Comparison of ENCODE assay signal across 13 cellular contexts in genomic region chr17:48198950-48199541, GRCh38.
DNase-seq lines count a peak whose midpoint lies in the region; ATAC-seq, FAIRE-seq and TF ChIP-seq lines count a peak whose summit lies in the region.
"Had no signal": no experiment of that assay in that cellular context is flagged by ENCODE, and none has a peak within 500 bp of the region (broad histone marks: within the 10 kb centered on the region; RNA-seq: fewer than 3 reads in every experiment).

No MANE protein-coding gene starts in this region.

- H3K27me3 ChIP-seq in K562 (ENCODE audit: control insufficient read depth in 2 of 2, insufficient read depth in 2 of 2, low read length in 2 of 2) (peaks cover 0 to 18% of the 10 kb centered on the region in 2 experiments; a peak in 2 of 5 replicates), parathyroid adenoma (ENCODE audit: control insufficient read depth, insufficient read depth, low read length) (no peaks in the 10 kb centered on the region)

- H3K9me3 ChIP-seq in K562 (replicated peaks; ENCODE audit: control insufficient read depth, insufficient read depth, low read depth, low read length) (no peaks in the 10 kb centered on the region), parathyroid adenoma (ENCODE audit: control insufficient read depth, low read length) (no peaks in the 10 kb centered on the region)

- intact Hi-C loops in K562 (cut with micrococcal nuclease), result no loop called here
- intact Hi-C loops in posterior vena cava (cut with DNase I), result no loop called here

- no peak overlapping the region for H3K4me3 Mint-ChIP-seq in type B pancreatic cell
- H3K4me3 Mint-ChIP-seq: activated CD4-positive, alpha-beta memory T cell treated with anti-CD3 and anti-CD28 coated beads for 36 hours; IgD-negative memory B cell had no signal

- no peaks in the 10 kb centered on the region for H3K9me1 ChIP-seq in K562 (ENCODE audit: control insufficient read depth, insufficient read depth, low read length)

- H2AFZ ChIP-seq in K562 (ENCODE audit: low read depth, low read length) (peak overlapping the region; percentile 25), parathyroid adenoma (no peak overlapping the region)

- H3K4me1 ChIP-seq in K562 (replicated peaks in 1 of 2; ENCODE audit: control insufficient read depth in 2 of 2, insufficient read depth in 2 of 2, low read length in 2 of 2), result peaks cover 0 to 5% of the 10 kb centered on the region in 2 experiments; a peak in 1 of 5 replicates
- no peaks in the 10 kb centered on the region for H3K4me1 ChIP-seq in parathyroid adenoma

- no peak for ATAC-seq in K562

- H3K79me2 ChIP-seq in K562 (ENCODE audit: control insufficient read depth, insufficient read depth, low read length) (no peaks in the 10 kb centered on the region), parathyroid adenoma (no peaks in the 10 kb centered on the region)

- FAIRE-seq in K562 (lab: Jason Lieb, UNC), result no peak
- FAIRE-seq: A204.1 had no signal

- H3K36me3 Mint-ChIP-seq in type B pancreatic cell, result no peaks in the 10 kb centered on the region
- H3K36me3 Mint-ChIP-seq: IgD-negative memory B cell had no signal

- no peak for TF ChIP-seq CTCF in K562 (IDR thresholded peaks at IDR 0.05 in 2 of 3, conservative IDR thresholded peaks at IDR 0.05 in 1 of 3; ENCODE audit: insufficient read depth in 2 of 3, low read depth in 1 of 3, low read length in 3 of 3)
- no peak for TF ChIP-seq CTCF in parathyroid adenoma (IDR thresholded peaks at IDR 0.05)
- no peak for TF ChIP-seq CTCF in type B pancreatic cell (conservative IDR thresholded peaks at IDR 0.05)

- H3K9ac ChIP-seq in K562 (ENCODE audit: insufficient read depth in 1 of 2, low read depth in 2 of 2, low read length in 2 of 2) (no peak overlapping the region), parathyroid adenoma (no peak overlapping the region)

- WGBS in K562 (ENCODE audit: insufficient coverage, low coverage, missing lambda C conversion rate), result 0% methylated on average over 6 of the region's 6 CpGs

- TF ChIP-seq RAD21 in K562 (CRISPR knock-in tag; conservative IDR thresholded peaks at IDR 0.05 in 1 of 2, IDR thresholded peaks at IDR 0.05 in 1 of 2), result no peak

- H3K36me3 ChIP-seq in K562 (ENCODE audit: control insufficient read depth, insufficient read depth, low read length) (no peaks in the 10 kb centered on the region), parathyroid adenoma (ENCODE audit: control insufficient read depth, insufficient read depth, low read length) (no peaks in the 10 kb centered on the region)

- CTCF ChIA-PET in K562 (lab: Yijun Ruan, JAX; ENCODE audit: low intra/inter-chr PET ratio), result no interaction called here

- no peak overlapping the region for H3K4me3 ChIP-seq in K562
- peak overlapping the region; percentile 0 for H3K4me3 ChIP-seq in parathyroid adenoma (ENCODE audit: low read depth, low read length)
- H3K4me3 ChIP-seq: SK-N-MC had no signal

- no peaks in the 10 kb centered on the region for H3K9me3 Mint-ChIP-seq in type B pancreatic cell
- H3K9me3 Mint-ChIP-seq: activated CD4-positive, alpha-beta memory T cell treated with anti-CD3 and anti-CD28 coated beads for 36 hours; IgD-negative memory B cell had no signal

- no peaks in the 10 kb centered on the region for H4K20me1 ChIP-seq in K562 (replicated peaks; ENCODE audit: control insufficient read depth, insufficient read depth, low read length)

- H3K4me1 Mint-ChIP-seq in type B pancreatic cell (ENCODE audit: unreplicated experiment), result peaks cover 7% of the 10 kb centered on the region

- in situ Hi-C loops in K562 (cut with MboI), result no loop called here

- BruUV-seq in K562 (replicated peaks; lab: Mats Ljungman, UMichigan), result no TSS peak

- no peak overlapping the region for H3K27ac ChIP-seq in K562 (ENCODE audit: extremely low read depth, low read depth, low read length)
- no peak overlapping the region for H3K27ac ChIP-seq in parathyroid adenoma
- H3K27ac ChIP-seq: SK-N-MC had no signal

- H3K27me3 Mint-ChIP-seq in type B pancreatic cell, result peaks cover 62% of the 10 kb centered on the region
- H3K27me3 Mint-ChIP-seq: activated CD4-positive, alpha-beta memory T cell treated with anti-CD3 and anti-CD28 coated beads for 36 hours had no signal

- no peak overlapping the region for H3K27ac Mint-ChIP-seq in type B pancreatic cell
- H3K27ac Mint-ChIP-seq: activated CD4-positive, alpha-beta memory T cell treated with anti-CD3 and anti-CD28 coated beads for 36 hours; IgD-negative memory B cell had no signal

- POLR2A ChIA-PET in K562 (lab: Yijun Ruan, JAX), result no interaction called here

- no peak for TF ChIP-seq EP300 in K562 (IDR thresholded peaks at IDR 0.05; ENCODE audit: low read length)

- DNase-seq in NCI-H187 treated with DMSO at 0.1 percent for 48 hours (lab: John Stamatoyannopoulos, UW) (peak; percentile 62), NCI-H187 (lab: John Stamatoyannopoulos, UW) (no peak), NCI-H2029 (lab: John Stamatoyannopoulos, UW) (peak; percentile 51), K562 (ENCODE audit: extremely low read depth in 1 of 4, low spot score in 3 of 4) (no peak), type B pancreatic cell (ENCODE audit: extremely low spot score, unreplicated experiment) (no peak), posterior vena cava (ENCODE audit: low spot score) (no peak), hypothalamus (lab: John Stamatoyannopoulos, UW) (no peak)
- DNase-seq: activated CD4-positive, alpha-beta memory T cell treated with anti-CD3 and anti-CD28 coated beads for 36 hours; NCI-H2227 treated with DMSO at 0.1 percent for 48 hours had no signal

- H3K4me2 ChIP-seq in K562 (ENCODE audit: insufficient read depth, low read length), result no peak overlapping the region
- H3K4me2 ChIP-seq in parathyroid adenoma (ENCODE audit: low read length), result peak overlapping the region; percentile 29

- TF ChIP-seq POLR2A in K562 (conservative IDR thresholded peaks at IDR 0.05), result no peak

TF ChIP-seq in K562, 482 proteins besides CTCF, POLR2A, EP300 and RAD21 (continues in another document):
- peak; percentile 44; the same call in 1 of the 2 replicates for TF ChIP-seq ATF7 (IDR thresholded peaks at IDR 0.05)
- TF ChIP-seq AFF1 (IDR thresholded peaks at IDR 0.05; ENCODE audit: low read depth in 1 of 2, partially characterized antibody in 2 of 2), result no peak
- TF ChIP-seq NELFE (IDR thresholded peaks at IDR 0.05; ENCODE audit: insufficient read depth, insufficient read length), result no peak
- TF ChIP-seq SPI1 (IDR thresholded peaks at IDR 0.05; ENCODE audit: borderline replicate concordance, low read depth, low read length), result peak; percentile 54; the same call in 1 of the 2 replicates
- TF ChIP-seq PHF20 (IDR thresholded peaks at IDR 0.05; ENCODE audit: partially characterized antibody), result no peak
- no peak for TF ChIP-seq MTA3 (IDR thresholded peaks at IDR 0.05; ENCODE audit: borderline replicate concordance)
- no peak for TF ChIP-seq CBFA2T2 (conservative IDR thresholded peaks at IDR 0.05)
- no peak for TF ChIP-seq E2F8 (IDR thresholded peaks at IDR 0.05; ENCODE audit: low read depth, partially characterized antibody)
- TF ChIP-seq MXD1 (CRISPR knock-in tag; IDR thresholded peaks at IDR 0.05; ENCODE audit: borderline replicate concordance, poor library complexity, severe bottlenecking), result no peak

Comparison
In these comparisons a context has a peak if more than half of its experiments do, and no peak if none do; other contexts are left out.
1. DNase-seq: peak in NCI-H187 treated with DMSO at 0.1 percent for 48 hours (single experiment) and NCI-H2029 (single experiment); none in NCI-H187 (0 of 2), K562 (0 of 4), type B pancreatic cell (single experiment), posterior vena cava (single experiment) and hypothalamus (0 of 51).